9 cellular contexts compared by ENCODE assay signal in genomic region chr2:117980783-117981676, GRCh38. TPM values are rescaled to one million over a fixed set of nuclear protein-coding genes. Genes with fewer than 3 reads are reported as not detected.
DNase-seq lines count a peak whose midpoint lies in the region; ATAC-seq and TF ChIP-seq lines count a peak whose summit lies in the region.
"Had no signal": no experiment of that assay in that cellular context is flagged by ENCODE, and none has a peak within 500 bp of the region (broad histone marks: within the 10 kb centered on the region; RNA-seq: fewer than 3 reads in every experiment).

No MANE protein-coding gene starts in this region.

- H3K36me3 ChIP-seq in rectal smooth muscle tissue (ENCODE audit: control insufficient read depth, insufficient read depth, low read length), result peaks cover 3% of the 10 kb centered on the region

- no peaks in the 10 kb centered on the region for H3K4me1 ChIP-seq in rectal smooth muscle tissue (ENCODE audit: control insufficient read depth, insufficient read depth, low read length)

- H3K9ac ChIP-seq in rectal smooth muscle tissue (ENCODE audit: low read length), result no peak overlapping the region

- no peak for TF ChIP-seq CTCF in fibroblast of pulmonary artery (IDR thresholded peaks at IDR 0.05; ENCODE audit: low read length, missing control alignments)

- peak overlapping the region; percentile 20 for H3K27ac ChIP-seq in rectal smooth muscle tissue (ENCODE audit: low read depth, low read length)

- ATAC-seq in HG02885 (IDR thresholded peaks at IDR 0.05; ENCODE audit: poor library complexity, unreplicated experiment) (no peak), GM18867 (IDR thresholded peaks at IDR 0.05; ENCODE audit: unreplicated experiment) (no peak)

- in situ Hi-C loops in Caki2 (cut with HindIII; ENCODE audit: low pct_unique_long_range_greater_than_20kb, low sequenced_read_pairs), result no loop called here

- H3K27me3 ChIP-seq in rectal smooth muscle tissue (ENCODE audit: control insufficient read depth, insufficient read depth, low read length), result no peaks in the 10 kb centered on the region

- DNase-seq in Caki2 (ENCODE audit: low read depth) (peak; percentile 23), RKO (ENCODE audit: low spot score) (peak; percentile 77), fibroblast of pulmonary artery (ENCODE audit: low read depth) (peak; percentile 95), NCI-H2227 (lab: John Stamatoyannopoulos, UW; ENCODE audit: unreplicated experiment) (no peak), HUDEP-2 (lab: John Stamatoyannopoulos, UW; ENCODE audit: unreplicated experiment in 76 of 76) (no peak)
- DNase-seq: SHP77 had no signal

- H3K4me3 ChIP-seq in fibroblast of pulmonary artery (replicated peaks; ENCODE audit: low read depth, low read length), result no peak overlapping the region
- no peak overlapping the region for H3K4me3 ChIP-seq in rectal smooth muscle tissue (ENCODE audit: low read length)

RNA-seq across cellular contexts. Expression of gene CCDC93, which starts 32.8 kb away (rescaled TPM):
- total RNA-seq in Caki2 (2014; rRNA removed; shearing (Covaris generic); ENCODE audit: low replicate concordance), result 8.5 and 9.3 TPM in 2 replicates

Comparison
In these comparisons a context has a peak if more than half of its experiments do, and no peak if none do; other contexts are left out.
1. DNase-seq: peak in Caki2 (single experiment), RKO (single experiment) and fibroblast of pulmonary artery (single experiment); none in NCI-H2227 (single experiment) and HUDEP-2 (0 of 76).